In the genomic region with DNA sequence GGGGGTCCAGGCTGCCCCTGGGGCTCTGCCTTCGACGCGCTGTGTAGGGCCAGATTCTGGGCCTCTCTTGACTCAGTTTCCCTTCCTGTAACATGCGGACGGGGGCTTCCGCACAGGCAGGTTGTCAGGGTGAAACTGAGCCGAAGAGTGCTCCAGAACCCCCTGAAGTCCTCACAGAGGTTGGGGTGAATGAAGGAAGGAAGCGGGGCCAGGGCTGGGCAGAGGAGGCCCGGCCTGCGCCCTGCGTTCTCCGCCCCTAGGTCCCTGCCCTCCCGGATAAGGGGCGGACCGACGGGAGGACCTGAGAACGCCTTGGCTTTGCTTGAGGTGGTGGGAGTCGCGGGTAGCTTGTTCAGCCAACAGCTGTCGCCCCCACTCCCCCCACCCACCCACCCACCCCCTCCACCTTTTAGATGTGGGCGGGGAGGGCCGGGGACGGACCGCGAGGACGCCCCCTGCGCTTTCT, we compare ENCODE assay signal across 1 cellular context.
TF ChIP-seq lines count a peak whose summit lies in the region.

No MANE protein-coding gene starts in this region.

TF ChIP-seq in IMR-90, 13 proteins besides CTCF, POLR2A, EP300 and RAD21:
- TF ChIP-seq MAFK (IDR thresholded peaks at IDR 0.05; ENCODE audit: low read depth, low read length) (no peak), RCOR1 (IDR thresholded peaks at IDR 0.05; ENCODE audit: insufficient replicate concordance, low read length) (no peak), USF2 (IDR thresholded peaks at IDR 0.05; ENCODE audit: low read depth, low read length) (no peak), CEBPB (IDR thresholded peaks at IDR 0.05; ENCODE audit: low read depth, low read length) (no peak), NFE2L2 (IDR thresholded peaks at IDR 0.05; ENCODE audit: low read depth, low read length) (no peak), SMC3 (IDR thresholded peaks at IDR 0.05; ENCODE audit: low read depth, low read length) (no peak)
TF ChIP-seq in IMR-90: peak in this region for 0.
